In the genomic region with DNA sequence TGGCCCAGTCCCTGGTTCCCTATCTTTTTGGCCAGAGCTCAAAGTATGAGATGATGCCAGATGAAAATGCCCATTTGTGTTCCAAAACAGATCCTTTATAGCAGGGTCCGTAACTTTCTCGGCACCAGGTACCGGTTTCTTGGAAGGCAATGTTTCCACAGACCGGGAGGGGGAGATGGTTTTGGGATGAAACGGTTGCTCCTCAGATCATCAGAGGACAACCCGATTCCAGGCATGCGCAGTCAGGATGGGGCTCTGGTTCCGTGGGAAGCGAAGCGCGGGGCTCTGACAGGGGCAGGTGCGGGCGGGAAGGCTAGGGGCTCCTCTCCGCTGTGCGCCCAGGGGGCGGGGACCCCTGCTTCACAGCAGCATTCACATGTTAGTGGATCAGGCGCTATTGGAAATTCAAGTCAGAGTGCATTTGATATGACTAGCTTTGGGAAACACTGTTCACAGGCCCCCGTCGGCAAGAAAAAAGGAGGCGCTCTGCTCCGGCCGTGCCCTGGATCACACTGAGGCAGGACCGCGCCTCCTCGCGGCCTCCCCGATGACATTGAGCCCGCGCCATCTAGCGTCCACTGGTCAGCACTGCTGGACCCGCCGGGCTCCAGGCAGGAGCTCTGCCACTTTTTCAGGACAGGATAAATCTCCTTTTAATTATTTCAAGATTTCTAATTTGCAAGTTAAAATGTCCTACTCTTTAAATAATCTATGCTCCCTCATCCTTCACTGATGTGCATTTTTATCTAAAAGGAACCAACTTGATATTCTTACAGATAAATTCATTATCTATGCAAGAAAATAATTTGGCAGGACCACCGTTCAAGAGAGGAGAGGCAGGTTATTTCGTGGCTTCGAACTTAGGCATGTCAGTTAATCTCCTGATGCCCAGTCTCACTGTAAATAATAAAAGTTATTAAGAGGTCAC, we compare ENCODE assay signal across 8 cellular contexts.
A peak's percentile ranks its signal among the peaks of the same experiment; 100 is the strongest.
DNase-seq lines count a peak whose midpoint lies in the region; ATAC-seq and TF ChIP-seq lines count a peak whose summit lies in the region.

No MANE protein-coding gene starts in this region.

- H3K27me3 Mint-ChIP-seq in activated T-helper 1 cell treated with anti-CD3 and anti-CD28 coated beads, Interleukin-12 subunit alpha, Interleukin-12 subunit beta, Interleukin-2, Interleukin-4 antibody, amounts not matched to agents 30 ng/mL and 10 ng/mL and 1 ng/mL, durations not matched to agents 14 hours and 24 hours and 36 hours (ENCODE audit: insufficient read depth): no peaks in the 10 kb centered on the region
- no peaks in the 10 kb centered on the region for H3K27me3 Mint-ChIP-seq in naive thymus-derived CD8-positive, alpha-beta T cell

- peak; percentile 52 to 96 (median 90) for TF ChIP-seq CTCF in Peyer's patch (IDR thresholded peaks at IDR 0.05)

- H3K4me1 ChIP-seq in Peyer's patch: peaks cover 0 to 5% (median 0%) of the 10 kb centered on the region in 4 donors

- ATAC-seq in HG03039 (IDR thresholded peaks at IDR 0.05; ENCODE audit: unreplicated experiment) (peak; percentile 61), HG03469 (IDR thresholded peaks at IDR 0.05; ENCODE audit: unreplicated experiment) (no peak)
- ATAC-seq in naive thymus-derived CD8-positive, alpha-beta T cell: peak; percentile 79 to 90

- intact Hi-C loops in activated T-helper 1 cell treated with anti-CD3 and anti-CD28 coated beads, Interleukin-12 subunit alpha, Interleukin-12 subunit beta, Interleukin-2, Interleukin-4 antibody, amounts not matched to agents 30 ng/mL and 10 ng/mL and 1 ng/mL, durations not matched to agents 14 hours and 24 hours and 36 hours (cut with micrococcal nuclease): loop anchor here (1.0 to 5.0 kb wide), 5 partner anchors 265 to 458 kb away; no protein-coding TSS in a partner anchor

- no peak for TF ChIP-seq POLR2A in Peyer's patch (IDR thresholded peaks at IDR 0.05)

- H3K4me3 ChIP-seq in Peyer's patch: peak overlapping the region in 3 of 4 donors; percentile 2 to 32 (median 24)

- H3K9me3 ChIP-seq in Peyer's patch: no peaks in the 10 kb centered on the region

- DNase-seq in EL (peak; percentile 79), Peyer's patch (peak; percentile 71 to 91 (median 91)), fibroblast of peridontal ligament (ENCODE audit: extremely low read depth) (peak; percentile 75)
- DNase-seq in activated T-helper 1 cell treated with anti-CD3 and anti-CD28 coated beads, Interleukin-12 subunit alpha, Interleukin-12 subunit beta, Interleukin-2, Interleukin-4 antibody, amounts not matched to agents 30 ng/mL and 10 ng/mL and 1 ng/mL, durations not matched to agents 14 hours and 24 hours and 36 hours (ENCODE audit: low spot score): peak; percentile 56
- DNase-seq in naive thymus-derived CD8-positive, alpha-beta T cell: peak; percentile 34 to 82 (median 58)
- peak; percentile 16 to 35 for DNase-seq in stimulated activated CD8-positive, alpha-beta memory T cell treated with anti-CD3 and anti-CD28 coated beads, Interleukin-7, amount 100 ng/mL, for 4 hours (ENCODE audit: low read depth in 2 of 2)

- peaks cover 7% of the 10 kb centered on the region for H3K4me1 Mint-ChIP-seq in activated T-helper 1 cell treated with anti-CD3 and anti-CD28 coated beads, Interleukin-12 subunit alpha, Interleukin-12 subunit beta, Interleukin-2, Interleukin-4 antibody, amounts not matched to agents 30 ng/mL and 10 ng/mL and 1 ng/mL, durations not matched to agents 14 hours and 24 hours and 36 hours (ENCODE audit: low read depth)
- H3K4me1 Mint-ChIP-seq in naive thymus-derived CD8-positive, alpha-beta T cell: peaks cover 3 to 6% (median 5%) of the 10 kb centered on the region in 4 donors

- no peak overlapping the region for H3K27ac Mint-ChIP-seq in activated T-helper 1 cell treated with anti-CD3 and anti-CD28 coated beads, Interleukin-12 subunit alpha, Interleukin-12 subunit beta, Interleukin-2, Interleukin-4 antibody, amounts not matched to agents 30 ng/mL and 10 ng/mL and 1 ng/mL, durations not matched to agents 14 hours and 24 hours and 36 hours
- peak overlapping the region in 1 of 10 donors; percentile 11 for H3K27ac Mint-ChIP-seq in naive thymus-derived CD8-positive, alpha-beta T cell

- no peak overlapping the region for H3K27ac ChIP-seq in Peyer's patch

- no peaks in the 10 kb centered on the region for H3K36me3 ChIP-seq in Peyer's patch

- peaks cover 5% of the 10 kb centered on the region for H3K36me3 Mint-ChIP-seq in activated T-helper 1 cell treated with anti-CD3 and anti-CD28 coated beads, Interleukin-12 subunit alpha, Interleukin-12 subunit beta, Interleukin-2, Interleukin-4 antibody, amounts not matched to agents 30 ng/mL and 10 ng/mL and 1 ng/mL, durations not matched to agents 14 hours and 24 hours and 36 hours (ENCODE audit: low read depth)
- peaks cover 0 to 15% (median 8%) of the 10 kb centered on the region in 3 donors for H3K36me3 Mint-ChIP-seq in naive thymus-derived CD8-positive, alpha-beta T cell

- POLR2A ChIA-PET in naive thymus-derived CD8-positive, alpha-beta T cell (lab: Charles Lee): no interaction called here

- H3K4me3 Mint-ChIP-seq in activated T-helper 1 cell treated with anti-CD3 and anti-CD28 coated beads, Interleukin-12 subunit alpha, Interleukin-12 subunit beta, Interleukin-2, Interleukin-4 antibody, amounts not matched to agents 30 ng/mL and 10 ng/mL and 1 ng/mL, durations not matched to agents 14 hours and 24 hours and 36 hours: no peak overlapping the region
- H3K4me3 Mint-ChIP-seq in naive thymus-derived CD8-positive, alpha-beta T cell: peak overlapping the region in 2 of 10 donors; percentile 10 to 34

- H3K27me3 ChIP-seq in Peyer's patch: no peaks in the 10 kb centered on the region

- no peaks in the 10 kb centered on the region for H3K9me3 Mint-ChIP-seq in activated T-helper 1 cell treated with anti-CD3 and anti-CD28 coated beads, Interleukin-12 subunit alpha, Interleukin-12 subunit beta, Interleukin-2, Interleukin-4 antibody, amounts not matched to agents 30 ng/mL and 10 ng/mL and 1 ng/mL, durations not matched to agents 14 hours and 24 hours and 36 hours
- H3K9me3 Mint-ChIP-seq in naive thymus-derived CD8-positive, alpha-beta T cell: no peaks in the 10 kb centered on the region

Comparison
In these comparisons a context has a peak if more than half of its experiments do, and no peak if none do; other contexts are left out.
1. DNase-seq: peak in every context shown above with its lines; median percentile 91 in Peyer's patch; 79 in EL; 75 in fibroblast of peridontal ligament; 58 in naive thymus-derived CD8-positive, alpha-beta T cell; 56 in activated T-helper 1 cell treated with anti-CD3 and anti-CD28 coated beads, Interleukin-12 subunit alpha, Interleukin-12 subunit beta, Interleukin-2, Interleukin-4 antibody, amounts not matched to agents 30 ng/mL and 10 ng/mL and 1 ng/mL, durations not matched to agents 14 hours and 24 hours and 36 hours; 26 in stimulated activated CD8-positive, alpha-beta memory T cell treated with anti-CD3 and anti-CD28 coated beads, Interleukin-7, amount 100 ng/mL, for 4 hours.